ENCODE assay signal across 21 cellular contexts in genomic region chr5:153456354-153456753, GRCh38. TPM values are rescaled to one million over a fixed set of nuclear protein-coding genes. Genes with fewer than 3 reads are reported as not detected.
"Had no signal": no experiment of that assay in that cellular context is flagged by ENCODE, and none has a peak within 500 bp of the region (broad histone marks: within the 10 kb centered on the region; RNA-seq: fewer than 3 reads in every experiment).

No MANE protein-coding gene starts in this region.

- H2AFZ ChIP-seq: PC-9 had no signal

- DNase-seq: activated B cell treated with CpG ODN at 0.5 μM for 24 hours; activated CD4-positive, alpha-beta T cell treated with anti-CD3 and anti-CD28 coated beads for 1 hour; activated CD4-positive, alpha-beta T cell treated with anti-CD3 and anti-CD28 coated beads, Interleukin-2, amount 10 ng/mL, durations not matched to agents 24 days and 14 days; activated CD4-positive, alpha-beta T cell treated with anti-CD3 and anti-CD28 coated beads, Interleukin-2, amount 50 U/mL, for 48 hours; activated gamma-delta T cell; activated naive CD4-positive, alpha-beta T cell treated with anti-CD3 and anti-CD28 coated beads for 36 hours; activated T-cell treated with anti-CD3 and anti-CD28 coated beads, Interleukin-2, amount 50 U/mL, for 4 hours; brain microvascular endothelial cell; Kasumi-1; KBM-7; NCI-H1105 treated with DMSO at 0.1 percent for 48 hours; NCI-H1436 treated with DMSO at 0.1 percent for 48 hours; NCI-H187 treated with DMSO at 0.1 percent for 48 hours; NCI-H2081 treated with DMSO at 0.1 percent for 48 hours; NCI-H446; NCI-H524; PC-9; SIG-M5; T-helper 17 cell; T-helper 9 cell had no signal

- H3K27me3 ChIP-seq: brain microvascular endothelial cell had no signal

- H3K4me3 ChIP-seq: PC-9 had no signal

- H3K36me3 ChIP-seq: brain microvascular endothelial cell had no signal

- ATAC-seq: activated T-cell treated with anti-CD3 and anti-CD28 coated beads, Interleukin-2, amount 50 U/mL, for 4 hours; activated T-helper 17 cell treated with anti-CD3 and anti-CD28 coated beads, Interleukin-2, amount 50 U/mL, for 72 hours; T-helper 17 cell had no signal

- H3K4me2 ChIP-seq: PC-9 had no signal

- H3K27ac ChIP-seq: brain microvascular endothelial cell, PC-9 had no signal

RNA-seq across cellular contexts. Expression of gene GRIA1, which starts 34.1 kb away (rescaled TPM):
- total RNA-seq: activated B cell treated with CpG ODN at 0.5 μM for 24 hours; activated CD4-positive, alpha-beta T cell treated with anti-CD3 and anti-CD28 coated beads, Interleukin-2, amount 10 ng/mL, durations not matched to agents 24 days and 14 days; activated naive CD4-positive, alpha-beta T cell treated with anti-CD3 and anti-CD28 coated beads for 36 hours; activated T-cell treated with anti-CD3 and anti-CD28 coated beads, Interleukin-2, amount 50 U/mL, for 4 hours; activated T-helper 17 cell treated with anti-CD3 and anti-CD28 coated beads, Interleukin-2, amount 50 U/mL, for 72 hours; PC-9; T-helper 17 cell had no signal
